ENCODE assay signal across 1 cellular context in genomic region chr11:57764527-57764926, GRCh38.
A peak's percentile ranks its signal among the peaks of the same experiment; 100 is the strongest.
TF ChIP-seq lines count a peak whose summit lies in the region.

No MANE protein-coding gene starts in this region.

TF ChIP-seq in K562, 482 proteins besides CTCF, POLR2A, EP300 and RAD21:
- TF ChIP-seq, protein P1, sequence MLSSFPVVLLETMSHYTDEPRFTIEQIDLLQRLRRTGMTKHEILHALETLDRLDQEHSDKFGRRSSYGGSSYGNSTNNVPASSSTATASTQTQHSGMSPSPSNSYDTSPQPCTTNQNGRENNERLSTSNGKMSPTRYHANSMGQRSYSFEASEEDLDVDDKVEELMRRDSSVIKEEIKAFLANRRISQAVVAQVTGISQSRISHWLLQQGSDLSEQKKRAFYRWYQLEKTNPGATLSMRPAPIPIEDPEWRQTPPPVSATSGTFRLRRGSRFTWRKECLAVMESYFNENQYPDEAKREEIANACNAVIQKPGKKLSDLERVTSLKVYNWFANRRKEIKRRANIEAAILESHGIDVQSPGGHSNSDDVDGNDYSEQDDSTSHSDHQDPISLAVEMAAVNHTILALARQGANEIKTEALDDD (IDR thresholded peaks at IDR 0.05) = peak; percentile 85
- TF ChIP-seq, protein P2, sequence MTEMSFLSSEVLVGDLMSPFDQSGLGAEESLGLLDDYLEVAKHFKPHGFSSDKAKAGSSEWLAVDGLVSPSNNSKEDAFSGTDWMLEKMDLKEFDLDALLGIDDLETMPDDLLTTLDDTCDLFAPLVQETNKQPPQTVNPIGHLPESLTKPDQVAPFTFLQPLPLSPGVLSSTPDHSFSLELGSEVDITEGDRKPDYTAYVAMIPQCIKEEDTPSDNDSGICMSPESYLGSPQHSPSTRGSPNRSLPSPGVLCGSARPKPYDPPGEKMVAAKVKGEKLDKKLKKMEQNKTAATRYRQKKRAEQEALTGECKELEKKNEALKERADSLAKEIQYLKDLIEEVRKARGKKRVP (CRISPR knock-in tag; IDR thresholded peaks at IDR 0.05) = no peak
